ENCODE assay signal across 24 cellular contexts in the genomic region with DNA sequence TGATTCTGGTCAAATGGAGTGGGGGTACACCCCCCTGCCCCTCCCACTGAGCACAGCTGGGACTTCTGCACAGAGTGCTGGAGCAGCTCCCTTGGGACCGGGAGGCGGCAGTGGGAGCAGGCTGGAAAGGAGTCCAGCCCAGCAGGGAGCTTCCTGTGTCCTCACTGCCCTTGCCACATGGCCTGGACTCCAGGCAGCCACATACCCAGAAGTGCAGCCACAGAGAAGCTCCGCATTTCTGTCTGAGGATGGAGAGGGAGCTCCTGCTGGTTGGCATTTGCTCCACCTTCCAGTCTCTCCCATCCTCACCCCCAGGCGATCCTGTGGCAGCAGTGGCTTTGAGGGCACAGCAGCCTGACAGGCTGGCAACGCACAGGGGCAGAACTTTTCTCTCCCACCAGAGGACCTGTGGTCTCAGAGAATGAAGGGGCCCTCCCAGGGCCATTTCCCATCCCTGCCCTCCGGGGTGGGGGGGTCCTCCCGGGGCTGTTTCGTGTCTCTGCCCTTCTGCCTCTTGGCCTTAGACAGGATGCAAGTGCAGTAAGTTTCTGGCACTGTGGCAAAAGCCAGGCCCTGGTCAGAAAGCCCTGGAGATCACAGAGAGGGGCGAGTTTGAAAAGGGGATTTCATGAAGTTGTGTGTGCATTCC.
DNase-seq lines count a peak whose midpoint lies in the region; ATAC-seq and TF ChIP-seq lines count a peak whose summit lies in the region.
"Had no signal": no experiment of that assay in that cellular context is flagged by ENCODE, and none has a peak within 500 bp of the region (broad histone marks: within the 10 kb centered on the region; RNA-seq: fewer than 3 reads in every experiment).

No MANE protein-coding gene starts in this region.

- in situ Hi-C loops in IMR-90 (cut with MboI; ENCODE audit: low sequenced_read_pairs) = no loop called here

- H2AFZ ChIP-seq in IMR-90 (replicated peaks; ENCODE audit: low read length, poor library complexity) = peak overlapping the region; percentile 68
- H2AFZ ChIP-seq: parathyroid adenoma had no signal

- peaks cover 46% of the 10 kb centered on the region for H3K4me1 Mint-ChIP-seq in chondrocyte (ENCODE audit: low read depth)

- H3K36me3 ChIP-seq in IMR-90 (ENCODE audit: control insufficient read depth, insufficient read depth, low read length) = no peaks in the 10 kb centered on the region
- H3K36me3 ChIP-seq: ascending aorta, heart left ventricle, stomach, upper lobe of right lung had no signal

- H3K9me3 ChIP-seq in IMR-90 (ENCODE audit: control insufficient read depth, insufficient read depth, low read length) = no peaks in the 10 kb centered on the region
- H3K9me3 ChIP-seq: ascending aorta, heart left ventricle, stomach, upper lobe of right lung had no signal

- no peak overlapping the region for H3K27ac Mint-ChIP-seq in chondrocyte (ENCODE audit: unreplicated experiment)
- H3K27ac Mint-ChIP-seq: immature natural killer cell had no signal

- H3K4ac ChIP-seq in IMR-90 (ENCODE audit: low read depth, low read length) = peak overlapping the region; percentile 80

- H2AK9ac ChIP-seq in IMR-90 (replicated peaks; ENCODE audit: low read depth, low read length, poor library complexity) = peak overlapping the region; percentile 87

- H2BK120ac ChIP-seq in IMR-90 (ENCODE audit: low read depth, low read length) = peak overlapping the region; percentile 100

- peak overlapping the region; percentile 89 for H2AK5ac ChIP-seq in IMR-90 (ENCODE audit: low read depth, low read length)

- WGBS in IMR-90 (ENCODE audit: extremely low coverage in 2 of 2, insufficient read length in 1 of 2), 2 experiments = 93% methylated on average over 2 of the region's 9 CpGs; no CpG with 5 or more reads in 1 of the 2 experiments

- H2BK20ac ChIP-seq in IMR-90 (ENCODE audit: low read depth, low read length) = peak overlapping the region; percentile 83

- peak overlapping the region in 1 of 2 experiments; percentile 75; a peak in 1 of 4 replicates for H4K8ac ChIP-seq in IMR-90 (ENCODE audit: low read depth in 2 of 2, low read length in 2 of 2)

- no peak overlapping the region for H3K9ac ChIP-seq in IMR-90 (ENCODE audit: low read depth, low read length)
- H3K9ac ChIP-seq: parathyroid adenoma had no signal

- H3K27ac ChIP-seq in IMR-90 (ENCODE audit: insufficient read depth, low read length) = no peak overlapping the region
- H3K27ac ChIP-seq: ascending aorta, heart left ventricle, parathyroid adenoma, stomach, upper lobe of right lung had no signal

- peak overlapping the region; percentile 65; the same call in 1 of the 2 replicates for H3K14ac ChIP-seq in IMR-90 (replicated peaks; ENCODE audit: low read depth, low read length)

- no peaks in the 10 kb centered on the region for H3K27me3 ChIP-seq in IMR-90 (ENCODE audit: control insufficient read depth, insufficient read depth, low read length)
- H3K27me3 ChIP-seq: ascending aorta had no signal

- CTCF ChIA-PET in IMR-90 (lab: Yijun Ruan, JAX) = no interaction called here

- peak; percentile 4 for DNase-seq in NCI-H1092 (lab: John Stamatoyannopoulos, UW)
- no peak for DNase-seq in NCI-H1092 treated with DMSO at 0.1 percent for 48 hours (lab: John Stamatoyannopoulos, UW)
- DNase-seq in IMR-90 = no peak
- peak; percentile 61 for DNase-seq in chondrocyte (ENCODE audit: low spot score)
- peak; percentile 55 for DNase-seq in posterior vena cava (ENCODE audit: low spot score)
- DNase-seq in NCI-H2227 (lab: John Stamatoyannopoulos, UW; ENCODE audit: unreplicated experiment) = no peak
- DNase-seq in NCI-H1105 treated with DMSO at 0.1 percent for 48 hours (lab: John Stamatoyannopoulos, UW) = no peak
- DNase-seq: activated CD4-positive, alpha-beta T cell treated with anti-CD3 and anti-CD28 coated beads, Interleukin-2, amount 50 U/mL, for 1 hour; activated CD8-positive, alpha-beta memory T cell treated with anti-CD3 and anti-CD28 coated beads, Interleukin-2, amount 50 U/mL, for 48 hours; activated naive CD4-positive, alpha-beta T cell; CD4-positive, CD25-positive, alpha-beta regulatory T cell; immature natural killer cell; naive thymus-derived CD4-positive, alpha-beta T cell; NCI-H1048; NCI-H510A treated with DMSO at 0.1 percent for 48 hours; Right ventricle myocardium superior; stimulated activated CD4-positive, alpha-beta T cell treated with anti-CD3 and anti-CD28 coated beads, Interleukin-4, amount 100 ng/mL, for 1 hour; stomach; T-helper 1 cell; upper lobe of right lung had no signal

- H4K91ac ChIP-seq in IMR-90 (ENCODE audit: insufficient read depth, low read depth, low read length) = peak overlapping the region; percentile 87

- H3K23ac ChIP-seq in IMR-90 (ENCODE audit: low read depth, low read length) = 0 out of 2 replicates have a peak overlapping the region, but pooled peaks have one; percentile 27

- peak overlapping the region; percentile 58; the same call in 1 of the 2 replicates for H4K5ac ChIP-seq in IMR-90 (ENCODE audit: low read depth, low read length)

- no peaks in the 10 kb centered on the region for H4K20me1 ChIP-seq in IMR-90 (ENCODE audit: insufficient read depth, low read length)

- POLR2A ChIA-PET in IMR-90 (lab: Charles Lee; ENCODE audit: unreplicated experiment) = no interaction called here

- H3K9me3 Mint-ChIP-seq in chondrocyte (ENCODE audit: low read depth) = no peaks in the 10 kb centered on the region
- H3K9me3 Mint-ChIP-seq: CD4-positive, CD25-positive, alpha-beta regulatory T cell had no signal

- peak overlapping the region; percentile 42 for H2BK5ac ChIP-seq in IMR-90 (ENCODE audit: low read depth, low read length, poor library complexity, severe bottlenecking)

- intact Hi-C loops in IMR-90 (cut with micrococcal nuclease) = no loop called here
- intact Hi-C loops in posterior vena cava (cut with DNase I) = no loop called here

- no peak overlapping the region for H3K4me3 ChIP-seq in IMR-90 (ENCODE audit: insufficient read depth, low read depth, low read length)
- H3K4me3 ChIP-seq: ascending aorta, heart left ventricle, stomach, upper lobe of right lung had no signal

- H3K18ac ChIP-seq in IMR-90 (ENCODE audit: low read depth, low read length) = peak overlapping the region; percentile 48

- H2BK15ac ChIP-seq in IMR-90 (ENCODE audit: low read depth, low read length) = peak overlapping the region; percentile 68; the same call in 1 of the 3 replicates

- peaks cover 2% of the 10 kb centered on the region for H3K27me3 Mint-ChIP-seq in chondrocyte (ENCODE audit: low read depth)

- peaks cover 29% of the 10 kb centered on the region for H3K9me1 ChIP-seq in IMR-90 (ENCODE audit: insufficient read depth, low read length)

- no peak overlapping the region for H3K4me3 Mint-ChIP-seq in chondrocyte (ENCODE audit: unreplicated experiment)
- H3K4me3 Mint-ChIP-seq: CD4-positive, CD25-positive, alpha-beta regulatory T cell; immature natural killer cell had no signal

- no peak overlapping the region for H3K56ac ChIP-seq in IMR-90 (ENCODE audit: extremely low read depth, insufficient read depth, low read length)

- TF ChIP-seq RAD21 in IMR-90 (IDR thresholded peaks at IDR 0.05; ENCODE audit: low read length) = no peak

- dilution Hi-C loops in IMR-90 (cut with HindIII; ENCODE audit: low sequenced_read_pairs, unreplicated experiment) = no loop called here

- ATAC-seq in IMR-90 (ENCODE audit: low read depth) = no peak
- no peak for ATAC-seq in GM21526 (IDR thresholded peaks at IDR 0.05; ENCODE audit: low FRiP score, unreplicated experiment)
- ATAC-seq: heart left ventricle; naive thymus-derived CD4-positive, alpha-beta T cell; upper lobe of right lung had no signal

- no peak for TF ChIP-seq POLR2A in IMR-90 (IDR thresholded peaks at IDR 0.05; ENCODE audit: low read depth, low read length)

- no TSS peak for BruUV-seq in IMR-90 (replicated peaks; lab: Mats Ljungman, UMichigan)

- H3K36me3 Mint-ChIP-seq in chondrocyte (ENCODE audit: low read depth) = no peaks in the 10 kb centered on the region
- H3K36me3 Mint-ChIP-seq: CD4-positive, CD25-positive, alpha-beta regulatory T cell; immature natural killer cell had no signal

- H3K4me2 ChIP-seq in IMR-90 (ENCODE audit: low read depth, low read length) = no peak overlapping the region

- peaks cover 0 to 29% of the 10 kb centered on the region in 2 experiments; a peak in 2 of 4 replicates for H3K79me1 ChIP-seq in IMR-90 (ENCODE audit: low read depth in 1 of 2, low read length in 2 of 2)

- TF ChIP-seq CTCF in IMR-90 (conservative IDR thresholded peaks at IDR 0.05; ENCODE audit: low read depth, low read length) (no peak), chondrocyte (IDR thresholded peaks at IDR 0.05) (peak; percentile 26)

- H3K4me1 ChIP-seq in IMR-90 (ENCODE audit: control insufficient read depth, insufficient read depth, low read length) = peaks cover 36% of the 10 kb centered on the region
- H3K4me1 ChIP-seq: parathyroid adenoma, upper lobe of right lung had no signal

TF ChIP-seq in IMR-90, 13 proteins besides CTCF, POLR2A, EP300 and RAD21 (continues in another document):
- TF ChIP-seq, protein P1, sequence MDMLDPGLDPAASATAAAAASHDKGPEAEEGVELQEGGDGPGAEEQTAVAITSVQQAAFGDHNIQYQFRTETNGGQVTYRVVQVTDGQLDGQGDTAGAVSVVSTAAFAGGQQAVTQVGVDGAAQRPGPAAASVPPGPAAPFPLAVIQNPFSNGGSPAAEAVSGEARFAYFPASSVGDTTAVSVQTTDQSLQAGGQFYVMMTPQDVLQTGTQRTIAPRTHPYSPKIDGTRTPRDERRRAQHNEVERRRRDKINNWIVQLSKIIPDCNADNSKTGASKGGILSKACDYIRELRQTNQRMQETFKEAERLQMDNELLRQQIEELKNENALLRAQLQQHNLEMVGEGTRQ (IDR thresholded peaks at IDR 0.05; ENCODE audit: low read depth, low read length) = no peak
- TF ChIP-seq, protein P2, sequence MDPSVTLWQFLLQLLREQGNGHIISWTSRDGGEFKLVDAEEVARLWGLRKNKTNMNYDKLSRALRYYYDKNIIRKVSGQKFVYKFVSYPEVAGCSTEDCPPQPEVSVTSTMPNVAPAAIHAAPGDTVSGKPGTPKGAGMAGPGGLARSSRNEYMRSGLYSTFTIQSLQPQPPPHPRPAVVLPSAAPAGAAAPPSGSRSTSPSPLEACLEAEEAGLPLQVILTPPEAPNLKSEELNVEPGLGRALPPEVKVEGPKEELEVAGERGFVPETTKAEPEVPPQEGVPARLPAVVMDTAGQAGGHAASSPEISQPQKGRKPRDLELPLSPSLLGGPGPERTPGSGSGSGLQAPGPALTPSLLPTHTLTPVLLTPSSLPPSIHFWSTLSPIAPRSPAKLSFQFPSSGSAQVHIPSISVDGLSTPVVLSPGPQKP (IDR thresholded peaks at IDR 0.05; ENCODE audit: borderline replicate concordance, low read depth, low read length) = no peak
- no peak for TF ChIP-seq MXI1 (IDR thresholded peaks at IDR 0.05; ENCODE audit: borderline replicate concordance, low read depth, low read length)
- TF ChIP-seq SMC3 (IDR thresholded peaks at IDR 0.05; ENCODE audit: low read depth, low read length) = no peak
- no peak for TF ChIP-seq RFX5 (IDR thresholded peaks at IDR 0.05; ENCODE audit: low read depth, low read length)
- TF ChIP-seq MAFK (IDR thresholded peaks at IDR 0.05; ENCODE audit: low read depth, low read length) = no peak
- no peak for TF ChIP-seq MAZ (IDR thresholded peaks at IDR 0.05; ENCODE audit: borderline replicate concordance, low read depth, low read length)
- no peak for TF ChIP-seq BHLHE40 (IDR thresholded peaks at IDR 0.05; ENCODE audit: low read depth, low read length)
- TF ChIP-seq CHD1 (IDR thresholded peaks at IDR 0.05; ENCODE audit: low read depth, low read length) = no peak

Comparison
In these comparisons a context has a peak if more than half of its experiments do, and no peak if none do; other contexts are left out.
1. DNase-seq: peak in NCI-H1092 (single experiment), chondrocyte (single experiment) and posterior vena cava (single experiment); none in NCI-H1092 treated with DMSO at 0.1 percent for 48 hours (single experiment), IMR-90 (single experiment), NCI-H2227 (single experiment) and NCI-H1105 treated with DMSO at 0.1 percent for 48 hours (single experiment).